1 cellular context compared by ENCODE assay signal in the genomic region with DNA sequence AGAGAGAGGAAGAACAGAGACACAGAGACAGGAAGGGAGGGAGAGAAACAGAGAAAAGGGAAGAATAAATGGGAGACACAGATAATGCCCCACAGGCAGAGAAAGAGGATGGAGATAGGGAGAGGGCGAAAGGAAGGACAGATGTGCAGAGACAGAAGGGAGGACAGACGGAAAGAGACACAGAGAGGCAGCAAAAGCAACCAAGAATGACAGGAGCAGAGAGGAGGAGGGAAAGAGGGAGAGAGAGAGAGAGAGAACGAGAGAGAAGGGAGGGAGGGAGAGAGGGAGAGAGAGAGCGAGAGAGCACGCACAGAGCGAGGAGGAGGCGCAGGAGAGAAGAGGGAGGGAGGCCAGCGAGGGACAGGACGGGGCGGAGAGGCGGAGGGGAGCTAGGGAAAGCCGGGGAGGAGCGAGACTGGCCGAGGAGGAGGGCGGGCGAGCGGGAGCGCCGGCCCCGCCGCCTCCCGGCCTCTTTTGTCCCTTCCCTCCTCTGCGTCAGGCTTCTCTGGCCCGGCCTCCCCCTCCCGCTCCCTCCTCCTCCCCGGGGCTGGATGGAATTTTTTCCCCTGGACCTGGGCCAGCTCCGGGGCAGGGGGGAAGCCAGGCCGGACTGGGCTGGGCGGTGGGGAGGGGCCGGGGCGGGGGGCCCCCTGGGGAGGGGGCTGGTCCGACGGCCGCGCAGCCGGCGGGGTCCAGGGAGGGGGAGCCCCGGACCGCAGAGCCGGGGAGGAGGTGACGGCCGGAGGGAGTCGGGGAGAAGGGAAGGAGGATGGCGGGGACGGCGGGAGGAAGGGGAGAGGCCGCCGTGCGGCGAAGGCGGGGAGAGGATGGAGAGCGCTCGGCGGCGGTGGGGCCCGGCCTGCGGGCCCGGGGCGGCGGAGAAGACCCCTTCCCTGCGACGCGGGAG.
A peak's percentile ranks its signal among the peaks of the same experiment; 100 is the strongest.
TF ChIP-seq lines count a peak whose summit lies in the region.

No MANE protein-coding gene starts in this region.

TF ChIP-seq in HEK293, 187 proteins besides CTCF, POLR2A, EP300 and RAD21 (continued from another document and continues in another):
- peak; percentile 84 for TF ChIP-seq ZNF501 (tag by site-specific recombination; IDR thresholded peaks at IDR 0.05)
- TF ChIP-seq RBAK (tag by site-specific recombination; IDR thresholded peaks at IDR 0.05): peak; percentile 89
- peak; percentile 100 for TF ChIP-seq ZNF366 (tag by site-specific recombination; conservative IDR thresholded peaks at IDR 0.05)
- no peak for TF ChIP-seq ZNF146 (tag by site-specific recombination; IDR thresholded peaks at IDR 0.05)
- peak; percentile 48; the same call in 1 of the 2 replicates for TF ChIP-seq ZNF664 (tag by site-specific recombination; IDR thresholded peaks at IDR 0.05)
- TF ChIP-seq IKZF3 (tag by site-specific recombination; IDR thresholded peaks at IDR 0.05): peak; percentile 92
- no peak for TF ChIP-seq ZNF776 (tag by site-specific recombination; IDR thresholded peaks at IDR 0.05; ENCODE audit: borderline replicate concordance)
- TF ChIP-seq ZNF777 (tag by site-specific recombination; IDR thresholded peaks at IDR 0.05; ENCODE audit: borderline replicate concordance): peak; percentile 97
- TF ChIP-seq, protein P1, sequence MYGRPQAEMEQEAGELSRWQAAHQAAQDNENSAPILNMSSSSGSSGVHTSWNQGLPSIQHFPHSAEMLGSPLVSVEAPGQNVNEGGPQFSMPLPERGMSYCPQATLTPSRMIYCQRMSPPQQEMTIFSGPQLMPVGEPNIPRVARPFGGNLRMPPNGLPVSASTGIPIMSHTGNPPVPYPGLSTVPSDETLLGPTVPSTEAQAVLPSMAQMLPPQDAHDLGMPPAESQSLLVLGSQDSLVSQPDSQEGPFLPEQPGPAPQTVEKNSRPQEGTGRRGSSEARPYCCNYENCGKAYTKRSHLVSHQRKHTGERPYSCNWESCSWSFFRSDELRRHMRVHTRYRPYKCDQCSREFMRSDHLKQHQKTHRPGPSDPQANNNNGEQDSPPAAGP (tag by site-specific recombination; IDR thresholded peaks at IDR 0.05): peak; percentile 75; the same call in 1 of the 2 replicates
- no peak for TF ChIP-seq ZNF670 (tag by site-specific recombination; IDR thresholded peaks at IDR 0.05; ENCODE audit: low read depth)
- TF ChIP-seq ZNF324 (tag by site-specific recombination; IDR thresholded peaks at IDR 0.05): 0 out of 2 replicates have a peak, but pooled peaks have one; percentile 70
- TF ChIP-seq ZNF248 (tag by site-specific recombination; IDR thresholded peaks at IDR 0.05): no peak
- peak; percentile 100 for TF ChIP-seq PRDM1 (tag by site-specific recombination; IDR thresholded peaks at IDR 0.05)
- peak; percentile 46; the same call in 1 of the 2 replicates for TF ChIP-seq ZNF223 (tag by site-specific recombination; IDR thresholded peaks at IDR 0.05)
- TF ChIP-seq, protein P2, sequence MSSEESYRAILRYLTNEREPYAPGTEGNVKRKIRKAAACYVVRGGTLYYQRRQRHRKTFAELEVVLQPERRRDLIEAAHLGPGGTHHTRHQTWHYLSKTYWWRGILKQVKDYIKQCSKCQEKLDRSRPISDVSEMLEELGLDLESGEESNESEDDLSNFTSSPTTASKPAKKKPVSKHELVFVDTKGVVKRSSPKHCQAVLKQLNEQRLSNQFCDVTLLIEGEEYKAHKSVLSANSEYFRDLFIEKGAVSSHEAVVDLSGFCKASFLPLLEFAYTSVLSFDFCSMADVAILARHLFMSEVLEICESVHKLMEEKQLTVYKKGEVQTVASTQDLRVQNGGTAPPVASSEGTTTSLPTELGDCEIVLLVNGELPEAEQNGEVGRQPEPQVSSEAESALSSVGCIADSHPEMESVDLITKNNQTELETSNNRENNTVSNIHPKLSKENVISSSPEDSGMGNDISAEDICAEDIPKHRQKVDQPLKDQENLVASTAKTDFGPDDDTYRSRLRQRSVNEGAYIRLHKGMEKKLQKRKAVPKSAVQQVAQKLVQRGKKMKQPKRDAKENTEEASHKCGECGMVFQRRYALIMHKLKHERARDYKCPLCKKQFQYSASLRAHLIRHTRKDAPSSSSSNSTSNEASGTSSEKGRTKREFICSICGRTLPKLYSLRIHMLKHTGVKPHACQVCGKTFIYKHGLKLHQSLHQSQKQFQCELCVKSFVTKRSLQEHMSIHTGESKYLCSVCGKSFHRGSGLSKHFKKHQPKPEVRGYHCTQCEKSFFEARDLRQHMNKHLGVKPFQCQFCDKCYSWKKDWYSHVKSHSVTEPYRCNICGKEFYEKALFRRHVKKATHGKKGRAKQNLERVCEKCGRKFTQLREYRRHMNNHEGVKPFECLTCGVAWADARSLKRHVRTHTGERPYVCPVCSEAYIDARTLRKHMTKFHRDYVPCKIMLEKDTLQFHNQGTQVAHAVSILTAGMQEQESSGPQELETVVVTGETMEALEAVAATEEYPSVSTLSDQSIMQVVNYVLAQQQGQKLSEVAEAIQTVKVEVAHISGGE (tag by site-specific recombination; conservative IDR thresholded peaks at IDR 0.05; ENCODE audit: low read depth): peak; percentile 92
- TF ChIP-seq, protein P3, sequence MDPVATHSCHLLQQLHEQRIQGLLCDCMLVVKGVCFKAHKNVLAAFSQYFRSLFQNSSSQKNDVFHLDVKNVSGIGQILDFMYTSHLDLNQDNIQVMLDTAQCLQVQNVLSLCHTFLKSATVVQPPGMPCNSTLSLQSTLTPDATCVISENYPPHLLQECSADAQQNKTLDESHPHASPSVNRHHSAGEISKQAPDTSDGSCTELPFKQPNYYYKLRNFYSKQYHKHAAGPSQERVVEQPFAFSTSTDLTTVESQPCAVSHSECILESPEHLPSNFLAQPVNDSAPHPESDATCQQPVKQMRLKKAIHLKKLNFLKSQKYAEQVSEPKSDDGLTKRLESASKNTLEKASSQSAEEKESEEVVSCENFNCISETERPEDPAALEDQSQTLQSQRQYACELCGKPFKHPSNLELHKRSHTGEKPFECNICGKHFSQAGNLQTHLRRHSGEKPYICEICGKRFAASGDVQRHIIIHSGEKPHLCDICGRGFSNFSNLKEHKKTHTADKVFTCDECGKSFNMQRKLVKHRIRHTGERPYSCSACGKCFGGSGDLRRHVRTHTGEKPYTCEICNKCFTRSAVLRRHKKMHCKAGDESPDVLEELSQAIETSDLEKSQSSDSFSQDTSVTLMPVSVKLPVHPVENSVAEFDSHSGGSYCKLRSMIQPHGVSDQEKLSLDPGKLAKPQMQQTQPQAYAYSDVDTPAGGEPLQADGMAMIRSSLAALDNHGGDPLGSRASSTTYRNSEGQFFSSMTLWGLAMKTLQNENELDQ (tag by site-specific recombination; IDR thresholded peaks at IDR 0.05; ENCODE audit: low read depth): no peak
- TF ChIP-seq, protein P4, sequence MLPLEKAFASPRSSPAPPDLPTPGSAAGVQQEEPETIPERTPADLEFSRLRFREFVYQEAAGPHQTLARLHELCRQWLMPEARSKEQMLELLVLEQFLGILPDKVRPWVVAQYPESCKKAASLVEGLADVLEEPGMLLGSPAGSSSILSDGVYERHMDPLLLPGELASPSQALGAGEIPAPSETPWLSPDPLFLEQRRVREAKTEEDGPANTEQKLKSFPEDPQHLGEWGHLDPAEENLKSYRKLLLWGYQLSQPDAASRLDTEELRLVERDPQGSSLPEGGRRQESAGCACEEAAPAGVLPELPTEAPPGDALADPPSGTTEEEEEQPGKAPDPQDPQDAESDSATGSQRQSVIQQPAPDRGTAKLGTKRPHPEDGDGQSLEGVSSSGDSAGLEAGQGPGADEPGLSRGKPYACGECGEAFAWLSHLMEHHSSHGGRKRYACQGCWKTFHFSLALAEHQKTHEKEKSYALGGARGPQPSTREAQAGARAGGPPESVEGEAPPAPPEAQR (tag by site-specific recombination; IDR thresholded peaks at IDR 0.05): peak; percentile 97
- 0 out of 2 replicates have a peak, but pooled peaks have one; percentile 75 for TF ChIP-seq ZNF404 (tag by site-specific recombination; IDR thresholded peaks at IDR 0.05)
- peak; percentile 55; the same call in 1 of the 2 replicates for TF ChIP-seq ZNF157 (tag by site-specific recombination; IDR thresholded peaks at IDR 0.05)
- TF ChIP-seq, protein P5, sequence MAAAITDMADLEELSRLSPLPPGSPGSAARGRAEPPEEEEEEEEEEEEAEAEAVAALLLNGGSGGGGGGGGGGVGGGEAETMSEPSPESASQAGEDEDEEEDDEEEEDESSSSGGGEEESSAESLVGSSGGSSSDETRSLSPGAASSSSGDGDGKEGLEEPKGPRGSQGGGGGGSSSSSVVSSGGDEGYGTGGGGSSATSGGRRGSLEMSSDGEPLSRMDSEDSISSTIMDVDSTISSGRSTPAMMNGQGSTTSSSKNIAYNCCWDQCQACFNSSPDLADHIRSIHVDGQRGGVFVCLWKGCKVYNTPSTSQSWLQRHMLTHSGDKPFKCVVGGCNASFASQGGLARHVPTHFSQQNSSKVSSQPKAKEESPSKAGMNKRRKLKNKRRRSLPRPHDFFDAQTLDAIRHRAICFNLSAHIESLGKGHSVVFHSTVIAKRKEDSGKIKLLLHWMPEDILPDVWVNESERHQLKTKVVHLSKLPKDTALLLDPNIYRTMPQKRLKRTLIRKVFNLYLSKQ (tag by site-specific recombination; IDR thresholded peaks at IDR 0.05; ENCODE audit: borderline replicate concordance): no peak
- peak; percentile 77; the same call in 1 of the 2 replicates for TF ChIP-seq ZNF19 (tag by site-specific recombination; IDR thresholded peaks at IDR 0.05; ENCODE audit: low read depth)
- peak; percentile 57 for TF ChIP-seq BCL11A (tag by site-specific recombination; IDR thresholded peaks at IDR 0.05; ENCODE audit: low read depth)
- peak; percentile 86 for TF ChIP-seq ZBTB20 (tag by site-specific recombination; IDR thresholded peaks at IDR 0.05)
- TF ChIP-seq ZNF175 (tag by site-specific recombination; IDR thresholded peaks at IDR 0.05): peak; percentile 25; the same call in 1 of the 2 replicates
- 0 out of 2 replicates have a peak, but pooled peaks have one; percentile 10 for TF ChIP-seq ZNF548 (tag by site-specific recombination; IDR thresholded peaks at IDR 0.05)
- peak; percentile 96 for TF ChIP-seq KLF7 (tag by site-specific recombination; IDR thresholded peaks at IDR 0.05; ENCODE audit: borderline replicate concordance)
- TF ChIP-seq ZFP37 (tag by site-specific recombination; IDR thresholded peaks at IDR 0.05): no peak
- peak; percentile 71; the same call in 1 of the 2 replicates for TF ChIP-seq ZNF660 (tag by site-specific recombination; IDR thresholded peaks at IDR 0.05)
- TF ChIP-seq ZNF274 (IDR thresholded peaks at IDR 0.05; ENCODE audit: low read length): no peak
- TF ChIP-seq ZNF274 (tag by site-specific recombination; IDR thresholded peaks at IDR 0.05; ENCODE audit: borderline replicate concordance): no peak; the same call in 1 of the 2 replicates
- TF ChIP-seq, protein P6, sequence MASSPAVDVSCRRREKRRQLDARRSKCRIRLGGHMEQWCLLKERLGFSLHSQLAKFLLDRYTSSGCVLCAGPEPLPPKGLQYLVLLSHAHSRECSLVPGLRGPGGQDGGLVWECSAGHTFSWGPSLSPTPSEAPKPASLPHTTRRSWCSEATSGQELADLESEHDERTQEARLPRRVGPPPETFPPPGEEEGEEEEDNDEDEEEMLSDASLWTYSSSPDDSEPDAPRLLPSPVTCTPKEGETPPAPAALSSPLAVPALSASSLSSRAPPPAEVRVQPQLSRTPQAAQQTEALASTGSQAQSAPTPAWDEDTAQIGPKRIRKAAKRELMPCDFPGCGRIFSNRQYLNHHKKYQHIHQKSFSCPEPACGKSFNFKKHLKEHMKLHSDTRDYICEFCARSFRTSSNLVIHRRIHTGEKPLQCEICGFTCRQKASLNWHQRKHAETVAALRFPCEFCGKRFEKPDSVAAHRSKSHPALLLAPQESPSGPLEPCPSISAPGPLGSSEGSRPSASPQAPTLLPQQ (tag by site-specific recombination; IDR thresholded peaks at IDR 0.05): peak; percentile 68
- no peak for TF ChIP-seq ZNF16 (tag by site-specific recombination; IDR thresholded peaks at IDR 0.05; ENCODE audit: low read depth)
- TF ChIP-seq ZNF211 (tag by site-specific recombination; IDR thresholded peaks at IDR 0.05; ENCODE audit: low read depth): no peak
- TF ChIP-seq, protein P7, sequence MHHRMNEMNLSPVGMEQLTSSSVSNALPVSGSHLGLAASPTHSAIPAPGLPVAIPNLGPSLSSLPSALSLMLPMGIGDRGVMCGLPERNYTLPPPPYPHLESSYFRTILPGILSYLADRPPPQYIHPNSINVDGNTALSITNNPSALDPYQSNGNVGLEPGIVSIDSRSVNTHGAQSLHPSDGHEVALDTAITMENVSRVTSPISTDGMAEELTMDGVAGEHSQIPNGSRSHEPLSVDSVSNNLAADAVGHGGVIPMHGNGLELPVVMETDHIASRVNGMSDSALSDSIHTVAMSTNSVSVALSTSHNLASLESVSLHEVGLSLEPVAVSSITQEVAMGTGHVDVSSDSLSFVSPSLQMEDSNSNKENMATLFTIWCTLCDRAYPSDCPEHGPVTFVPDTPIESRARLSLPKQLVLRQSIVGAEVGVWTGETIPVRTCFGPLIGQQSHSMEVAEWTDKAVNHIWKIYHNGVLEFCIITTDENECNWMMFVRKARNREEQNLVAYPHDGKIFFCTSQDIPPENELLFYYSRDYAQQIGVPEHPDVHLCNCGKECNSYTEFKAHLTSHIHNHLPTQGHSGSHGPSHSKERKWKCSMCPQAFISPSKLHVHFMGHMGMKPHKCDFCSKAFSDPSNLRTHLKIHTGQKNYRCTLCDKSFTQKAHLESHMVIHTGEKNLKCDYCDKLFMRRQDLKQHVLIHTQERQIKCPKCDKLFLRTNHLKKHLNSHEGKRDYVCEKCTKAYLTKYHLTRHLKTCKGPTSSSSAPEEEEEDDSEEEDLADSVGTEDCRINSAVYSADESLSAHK (tag by site-specific recombination; IDR thresholded peaks at IDR 0.05): peak; percentile 68
- TF ChIP-seq, protein P8, sequence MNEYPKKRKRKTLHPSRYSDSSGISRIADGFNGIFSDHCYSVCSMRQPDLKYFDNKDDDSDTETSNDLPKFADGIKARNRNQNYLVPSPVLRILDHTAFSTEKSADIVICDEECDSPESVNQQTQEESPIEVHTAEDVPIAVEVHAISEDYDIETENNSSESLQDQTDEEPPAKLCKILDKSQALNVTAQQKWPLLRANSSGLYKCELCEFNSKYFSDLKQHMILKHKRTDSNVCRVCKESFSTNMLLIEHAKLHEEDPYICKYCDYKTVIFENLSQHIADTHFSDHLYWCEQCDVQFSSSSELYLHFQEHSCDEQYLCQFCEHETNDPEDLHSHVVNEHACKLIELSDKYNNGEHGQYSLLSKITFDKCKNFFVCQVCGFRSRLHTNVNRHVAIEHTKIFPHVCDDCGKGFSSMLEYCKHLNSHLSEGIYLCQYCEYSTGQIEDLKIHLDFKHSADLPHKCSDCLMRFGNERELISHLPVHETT (tag by site-specific recombination; IDR thresholded peaks at IDR 0.05): peak; percentile 70; the same call in 1 of the 2 replicates
- TF ChIP-seq MZF1 (tag by site-specific recombination; IDR thresholded peaks at IDR 0.05; ENCODE audit: borderline replicate concordance): peak; percentile 71; the same call in 1 of the 2 replicates
- TF ChIP-seq ZSCAN16 (tag by site-specific recombination; IDR thresholded peaks at IDR 0.05): peak; percentile 74; the same call in 1 of the 2 replicates
- TF ChIP-seq, protein P9, sequence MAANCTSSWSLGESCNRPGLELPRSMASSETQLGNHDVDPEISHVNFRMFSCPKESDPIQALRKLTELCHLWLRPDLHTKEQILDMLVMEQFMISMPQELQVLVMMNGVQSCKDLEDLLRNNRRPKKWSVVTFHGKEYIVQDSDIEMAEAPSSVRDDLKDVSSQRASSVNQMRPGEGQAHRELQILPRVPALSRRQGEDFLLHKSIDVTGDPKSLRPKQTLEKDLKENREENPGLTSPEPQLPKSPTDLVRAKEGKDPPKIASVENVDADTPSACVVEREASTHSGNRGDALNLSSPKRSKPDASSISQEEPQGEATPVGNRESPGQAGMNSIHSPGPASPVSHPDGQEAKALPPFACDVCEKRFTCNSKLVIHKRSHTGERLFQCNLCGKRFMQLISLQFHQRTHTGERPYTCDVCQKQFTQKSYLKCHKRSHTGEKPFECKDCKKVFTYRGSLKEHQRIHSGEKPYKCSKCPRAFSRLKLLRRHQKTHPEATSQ (tag by site-specific recombination; IDR thresholded peaks at IDR 0.05): peak; percentile 62; the same call in 1 of the 2 replicates
- peak; percentile 80 for TF ChIP-seq ZFHX2 (tag by site-specific recombination; conservative IDR thresholded peaks at IDR 0.05)
- TF ChIP-seq ZNF221 (tag by site-specific recombination; IDR thresholded peaks at IDR 0.05; ENCODE audit: borderline replicate concordance): no peak
